ENCODE assay signal across 5 cellular contexts in genomic region chr11:89893245-89893644, GRCh38. TPM values are rescaled to one million over a fixed set of nuclear protein-coding genes. Genes with fewer than 3 reads are reported as not detected.
"Had no signal": no experiment of that assay in that cellular context is flagged by ENCODE, and none has a peak within 500 bp of the region (broad histone marks: within the 10 kb centered on the region; RNA-seq: fewer than 3 reads in every experiment).

No MANE protein-coding gene starts in this region.

RNA-seq across cellular contexts. Expression of gene TRIM64B, which starts 15.0 kb away (rescaled TPM):
- total RNA-seq: HepG2, HT-29, HT1080, IMR-90 had no signal
- polyA plus RNA-seq: HepG2, IgD-negative memory B cell, IMR-90 had no signal

RNA-seq across cellular contexts. Expression of gene TRIM49D1, which starts 28.8 kb away (rescaled TPM):
- total RNA-seq: HepG2, HT-29, HT1080, IMR-90 had no signal
- polyA plus RNA-seq: HepG2, IgD-negative memory B cell, IMR-90 had no signal

RNA-seq across cellular contexts. Expression of gene TRIM49D2, which starts 30.6 kb away (rescaled TPM):
- total RNA-seq: HepG2, HT-29, HT1080, IMR-90 had no signal
- polyA plus RNA-seq: HepG2, IgD-negative memory B cell, IMR-90 had no signal
